1 cellular context compared by ENCODE assay signal in genomic region chr10:110642980-110643655, GRCh38.
A peak's percentile ranks its signal among the peaks of the same experiment; 100 is the strongest.
TF ChIP-seq lines count a peak whose summit lies in the region.

No MANE protein-coding gene starts in this region.

TF ChIP-seq in H1, 55 proteins besides CTCF, POLR2A, EP300 and RAD21 (continued from another document):
- no peak for TF ChIP-seq HDAC2 (IDR thresholded peaks at IDR 0.05; ENCODE audit: borderline replicate concordance in 1 of 2, low read depth in 2 of 2, low read length in 2 of 2)
- TF ChIP-seq E2F6 (IDR thresholded peaks at IDR 0.05) = peak; percentile 26; the same call in 1 of the 2 replicates
- TF ChIP-seq EZH2 (IDR thresholded peaks at IDR 0.05; ENCODE audit: low read depth, low read length, severe bottlenecking) = peak; percentile 89
- peak; percentile 93 for TF ChIP-seq SUZ12 (IDR thresholded peaks at IDR 0.05; ENCODE audit: low read length)
- TF ChIP-seq GTF2F1 (IDR thresholded peaks at IDR 0.05; ENCODE audit: borderline replicate concordance, low read depth, low read length) = no peak
- TF ChIP-seq CTBP2 (IDR thresholded peaks at IDR 0.05; ENCODE audit: borderline replicate concordance, insufficient read depth, insufficient read length, low read length) = no peak
- no peak for TF ChIP-seq CBX5 (IDR thresholded peaks at IDR 0.05; ENCODE audit: low read depth, low read length)
- TF ChIP-seq SAP30 (IDR thresholded peaks at IDR 0.05; ENCODE audit: insufficient read depth, insufficient replicate concordance, low read length) = peak; percentile 67
- peak; percentile 56 for TF ChIP-seq ASH2L (IDR thresholded peaks at IDR 0.05; ENCODE audit: low read length)
